7 cellular contexts compared by ENCODE assay signal in the genomic region with DNA sequence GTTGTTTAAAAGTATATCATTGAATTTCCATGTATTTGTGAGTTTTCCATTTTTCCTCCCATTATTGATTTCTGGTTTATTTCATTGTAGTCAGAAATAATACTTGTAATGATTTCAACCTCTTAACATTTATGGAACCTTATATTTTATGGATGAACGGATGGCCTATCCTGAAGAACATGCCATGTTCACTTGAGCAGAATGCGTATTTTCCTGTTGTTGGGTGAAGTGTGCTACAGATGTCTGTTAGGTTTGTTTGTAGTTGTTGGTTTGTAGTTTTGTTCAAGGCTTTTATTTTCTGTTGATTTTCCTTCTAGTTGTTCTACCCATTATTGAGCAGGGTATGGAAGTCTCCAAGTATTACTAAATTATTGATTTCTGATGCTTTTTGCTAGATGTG.
"Had no signal": no experiment of that assay in that cellular context is flagged by ENCODE, and none has a peak within 500 bp of the region (broad histone marks: within the 10 kb centered on the region; RNA-seq: fewer than 3 reads in every experiment).

No MANE protein-coding gene starts in this region.

- DNase-seq: GDM1, GF-D8 had no signal

- FAIRE-seq: G401.6, GM12891, GM12892, GM18507, GM19239 had no signal
